Comparison of ENCODE assay signal across 21 cellular contexts in the genomic region with DNA sequence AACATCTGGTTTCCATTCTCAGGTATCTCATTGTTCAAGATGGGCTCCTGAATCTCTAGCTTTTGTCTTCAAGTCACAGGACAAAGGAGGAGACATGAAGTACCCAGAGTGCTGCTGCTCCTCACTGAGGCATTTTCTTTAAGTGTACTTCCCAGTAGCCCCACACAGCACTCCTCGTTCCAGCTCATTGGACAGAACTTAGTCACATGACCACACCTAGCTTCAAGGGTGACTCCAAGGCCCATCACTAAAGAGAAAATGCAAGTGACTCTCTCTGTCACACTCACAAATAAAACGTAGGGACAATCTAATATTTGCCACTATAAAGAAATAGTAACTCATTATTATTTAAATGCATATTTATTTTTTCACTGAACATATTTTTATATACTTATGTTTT.
"Had no signal": no experiment of that assay in that cellular context is flagged by ENCODE, and none has a peak within 500 bp of the region (broad histone marks: within the 10 kb centered on the region; RNA-seq: fewer than 3 reads in every experiment).

No MANE protein-coding gene starts in this region.

- H2AFZ ChIP-seq: parathyroid adenoma had no signal

- H3K4me3 ChIP-seq: gastrocnemius medialis, heart left ventricle, right lobe of liver, testis, upper lobe of left lung had no signal

- H3K27ac ChIP-seq: gastrocnemius medialis, heart left ventricle, parathyroid adenoma, right lobe of liver, testis, upper lobe of left lung, VCaP had no signal

- H3K9me3 ChIP-seq: gastrocnemius medialis, heart left ventricle, right lobe of liver, testis, upper lobe of left lung had no signal

- H3K36me3 ChIP-seq: gastrocnemius medialis, heart left ventricle, right lobe of liver, upper lobe of left lung had no signal

- H3K4me1 ChIP-seq: gastrocnemius medialis, heart left ventricle, parathyroid adenoma, right lobe of liver, testis, upper lobe of left lung had no signal

- H3K27me3 ChIP-seq: gastrocnemius medialis, heart left ventricle, right lobe of liver, testis, upper lobe of left lung had no signal

- H3K9ac ChIP-seq: parathyroid adenoma had no signal

- DNase-seq: activated CD4-positive, alpha-beta T cell treated with anti-CD3 and anti-CD28 coated beads for 1 hour; activated CD8-positive, alpha-beta memory T cell treated with anti-CD3 and anti-CD28 coated beads for 24 hours; activated CD8-positive, alpha-beta memory T cell treated with anti-CD3 and anti-CD28 coated beads, Interleukin-2, amount 50 U/mL, for 48 hours; activated effector memory CD4-positive, alpha-beta T cell treated with Interleukin-2 at 50 U/mL for 16 hours; activated naive CD4-positive, alpha-beta T cell treated with anti-CD3 and anti-CD28 coated beads, Interleukin-2, amount 50 U/mL, for 16 hours; activated T-cell treated with anti-CD3 and anti-CD28 coated beads, Interleukin-2, amount 50 U/mL, for 48 hours; effector CD4-positive, alpha-beta T cell; gastrocnemius medialis; heart left ventricle; immature natural killer cell; natural killer cell; right lobe of liver; small intestine; stimulated activated CD4-positive, alpha-beta T cell treated with anti-CD3 and anti-CD28 coated beads, Interleukin-15, amount 100 ng/mL, for 24 hours; stimulated activated CD4-positive, alpha-beta T cell treated with anti-CD3 and anti-CD28 coated beads, Interleukin-4, amount 100 ng/mL, for 24 hours; testis; upper lobe of left lung had no signal

- H3K79me2 ChIP-seq: parathyroid adenoma had no signal

- ATAC-seq: esophagus mucosa; gastrocnemius medialis; heart left ventricle; natural killer cell; right lobe of liver; stimulated activated effector memory CD8-positive, alpha-beta T cell treated with anti-CD3 and anti-CD28 coated beads, Interleukin-12 subunit alpha, Interleukin-12 subunit beta, amount 100 ng/mL, for 72 hours had no signal

- FAIRE-seq: small intestine had no signal
